Comparison of ENCODE assay signal across 10 cellular contexts in the genomic region with DNA sequence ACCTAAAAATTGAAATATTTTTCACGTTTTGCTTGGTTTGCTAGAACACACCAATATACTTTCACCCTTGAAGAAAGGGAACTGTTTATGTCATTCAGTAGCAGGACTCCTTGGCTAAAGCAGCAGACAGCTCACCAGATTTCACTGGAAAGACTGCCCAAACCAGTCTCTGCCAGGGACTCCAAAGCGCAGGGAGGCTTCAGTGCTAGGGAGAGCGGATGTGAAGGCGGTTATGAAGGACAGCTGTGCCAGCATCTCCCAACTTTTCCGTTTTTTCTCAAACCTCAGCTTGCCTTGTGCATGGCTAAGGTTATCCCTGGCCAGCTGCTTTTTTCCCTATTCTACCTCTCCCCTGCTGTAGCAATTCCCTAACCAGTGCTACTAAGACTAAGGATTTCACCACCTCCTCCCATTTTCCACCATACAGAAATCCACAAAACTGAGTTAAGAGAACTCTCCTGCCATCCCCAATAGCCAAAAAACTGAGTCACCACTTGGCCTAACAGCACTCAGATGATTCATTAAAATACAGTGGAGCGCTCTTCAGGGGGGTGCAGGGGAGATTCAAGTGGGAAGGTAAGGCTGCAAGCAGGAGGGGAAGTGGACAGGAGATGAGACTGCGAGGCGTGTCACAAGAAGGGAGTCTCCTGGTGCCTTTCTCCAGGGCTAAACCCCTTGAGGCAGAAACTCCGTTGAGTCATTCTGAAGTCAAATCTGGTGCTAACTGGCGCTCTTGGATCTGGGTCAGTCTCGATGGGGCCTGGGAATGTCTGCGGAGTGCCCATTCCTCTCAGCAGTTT.
DNase-seq lines count a peak whose midpoint lies in the region; ATAC-seq and TF ChIP-seq lines count a peak whose summit lies in the region.
"Had no signal": no experiment of that assay in that cellular context is flagged by ENCODE, and none has a peak within 500 bp of the region (broad histone marks: within the 10 kb centered on the region; RNA-seq: fewer than 3 reads in every experiment).

No MANE protein-coding gene starts in this region.

- no peaks in the 10 kb centered on the region for H3K36me3 ChIP-seq in SJCRH30
- no peaks in the 10 kb centered on the region for H3K36me3 ChIP-seq in psoas muscle (ENCODE audit: insufficient read depth in 1 of 2, low read depth in 1 of 2)

- 55 to 69% (median 59%) methylated on average over 12 of the region's 12 CpGs for WGBS in psoas muscle, 3 donors

- H3K9me3 ChIP-seq in SJCRH30 (replicated peaks): no peaks in the 10 kb centered on the region
- no peaks in the 10 kb centered on the region for H3K9me3 ChIP-seq in psoas muscle

- intact Hi-C loops in psoas muscle (cut with DNase I) (loop anchor here (5.0 to 10.0 kb wide), 4 partner anchors 45 to 330 kb away; no protein-coding TSS in a partner anchor), head of caudate nucleus (cut with DNase I) (no loop called here)

- H3K27me3 ChIP-seq in SJCRH30 (no peaks in the 10 kb centered on the region), psoas muscle (ENCODE audit: insufficient read depth in 3 of 3, low read length in 2 of 3) (no peaks in the 10 kb centered on the region)

- no peak for TF ChIP-seq CTCF in psoas muscle (IDR thresholded peaks at IDR 0.05)

- H3K4me3 ChIP-seq in SJCRH30: no peak overlapping the region
- H3K4me3 ChIP-seq in psoas muscle: no peak overlapping the region

- H3K4me1 ChIP-seq in SJCRH30 (peaks cover 50% of the 10 kb centered on the region), psoas muscle (peaks cover 23% of the 10 kb centered on the region)

- H3K27ac ChIP-seq in SJCRH30 (peak overlapping the region; percentile 57), psoas muscle (no peak overlapping the region)

- peak; percentile 31 to 66 (median 50) for ATAC-seq in psoas muscle
- no peak for ATAC-seq in GM19328 (IDR thresholded peaks at IDR 0.05; ENCODE audit: unreplicated experiment)
- no peak for ATAC-seq in HG03135 (IDR thresholded peaks at IDR 0.05; ENCODE audit: unreplicated experiment)
- ATAC-seq: activated CD8-positive, alpha-beta T cell treated with anti-CD3 and anti-CD28 coated beads, Interleukin-2, amount 10 ng/mL, durations not matched to agents 7 days and 5 days had no signal

- DNase-seq in EH (ENCODE audit: low read depth): peak; percentile 84
- DNase-seq in SJCRH30: peak; percentile 49 to 65
- DNase-seq in fibroblast of the conjunctiva (ENCODE audit: low read depth): peak; percentile 66
- DNase-seq in psoas muscle: peak; percentile 29 to 63
- no peak for DNase-seq in head of caudate nucleus
- no peak for DNase-seq in GM19240 (ENCODE audit: insufficient read length, low spot score)
- DNase-seq: activated CD8-positive, alpha-beta T cell treated with anti-CD3 and anti-CD28 coated beads, Interleukin-2, amount 10 ng/mL, durations not matched to agents 7 days and 5 days; NCI-H2227 treated with DMSO at 0.1 percent for 48 hours had no signal

Comparison
In these comparisons a context has a peak if more than half of its experiments do, and no peak if none do; other contexts are left out.
1. DNase-seq: peak in EH (single experiment), SJCRH30 (2 of 2), fibroblast of the conjunctiva (single experiment) and psoas muscle (2 of 2); none in head of caudate nucleus (0 of 42) and GM19240 (single experiment).
2. ATAC-seq: peak in psoas muscle (4 of 4); none in GM19328 (single experiment) and HG03135 (single experiment).